Comparison of ENCODE assay signal across 8 cellular contexts in genomic region chr6:68633654-68634502, GRCh38. TPM values are rescaled to one million over a fixed set of nuclear protein-coding genes. Genes with fewer than 3 reads are reported as not detected.
DNase-seq lines count a peak whose midpoint lies in the region; ATAC-seq, FAIRE-seq and TF ChIP-seq lines count a peak whose summit lies in the region.

No MANE protein-coding gene starts in this region.

- no peaks in the 10 kb centered on the region for H3K9me3 ChIP-seq in H1 (ENCODE audit: insufficient read depth in 2 of 2, low read depth in 1 of 2, low read length in 1 of 2)
- H3K9me3 ChIP-seq in ovary, result no peaks in the 10 kb centered on the region

- peaks cover 4% of the 10 kb centered on the region for H3K23me2 ChIP-seq in H1 (ENCODE audit: low read depth, low read length)

- no peak overlapping the region for H3K9ac ChIP-seq in H1 (replicated peaks in 1 of 4; ENCODE audit: extremely low read depth in 1 of 4, low read depth in 3 of 4, low read length in 3 of 4)

- intact Hi-C loops in ovary (cut with DNase I), result no loop called here

- H2BK20ac ChIP-seq in H1 (ENCODE audit: low read length), result no peak overlapping the region

- H3K18ac ChIP-seq in H1 (ENCODE audit: extremely low read depth, low read length), result no peak overlapping the region

- no peak overlapping the region for H4K91ac ChIP-seq in H1 (replicated peaks; ENCODE audit: insufficient read length, low read length)

- no peak for FAIRE-seq in H1 (lab: Jason Lieb, UNC)

- H2BK120ac ChIP-seq in H1 (replicated peaks; ENCODE audit: low read depth, low read length), result no peak overlapping the region

- no peak overlapping the region for H2AK5ac ChIP-seq in H1 (ENCODE audit: low read depth, low read length)

- WGBS in H1 (ENCODE audit: extremely low coverage in 1 of 2, insufficient coverage in 1 of 2, insufficient read length in 1 of 2, insufficient replicate concordance in 2 of 2, low coverage in 1 of 2, low lambda C conversion rate in 2 of 2, missing lambda C conversion rate in 1 of 2), 2 experiments, result 12% methylated on average over 15 of the region's 15 CpGs; no CpG with 5 or more reads in 1 of the 2 experiments
- 8 to 13% (median 10%) methylated on average over 15 of the region's 15 CpGs for WGBS in ovary, 3 donors

- H3K14ac ChIP-seq in H1 (ENCODE audit: insufficient read length), result no peak overlapping the region

- TF ChIP-seq RAD21 in H1 (IDR thresholded peaks at IDR 0.05 in 1 of 2, conservative IDR thresholded peaks at IDR 0.05 in 1 of 2; ENCODE audit: low read depth in 2 of 2, low read length in 2 of 2), result no peak

- no peaks in the 10 kb centered on the region for H3K79me1 ChIP-seq in H1 (ENCODE audit: low read depth, low read length)

- TF ChIP-seq POLR2A in H1 (IDR thresholded peaks at IDR 0.05; ENCODE audit: control extremely low read depth in 1 of 2, low read depth in 2 of 2, low read length in 2 of 2), result no peak
- TF ChIP-seq POLR2A in ovary (IDR thresholded peaks at IDR 0.05), result no peak

- H3K4me3 ChIP-seq in H1 (ENCODE audit: extremely low read depth in 1 of 4, insufficient read depth in 2 of 4, low read depth in 3 of 4, low read length in 4 of 4), result peak overlapping the region; percentile 70 to 97 (median 83)
- peak overlapping the region; percentile 62 for H3K4me3 ChIP-seq in ovary

- TF ChIP-seq CTCF in H1 (IDR thresholded peaks at IDR 0.05; ENCODE audit: control extremely low read depth in 1 of 3, insufficient read depth in 1 of 3, low read depth in 1 of 3, low read length in 3 of 3), result no peak
- no peak for TF ChIP-seq CTCF in ovary (IDR thresholded peaks at IDR 0.05)

- CTCF ChIA-PET in H1 (lab: Charles Lee; ENCODE audit: partially characterized antibody), result interaction anchor here (2.0 to 7.9 kb wide), 3 partner anchors 8 to 145 kb away, joined by 6 to 119 read pairs (median 35); no protein-coding TSS in a partner anchor

- H3K23ac ChIP-seq in H1 (ENCODE audit: insufficient read length), result no peak overlapping the region

- no peak overlapping the region for H2BK12ac ChIP-seq in H1 (ENCODE audit: low read depth, low read length)

- H3K27me3 ChIP-seq in H1 (replicated peaks in 1 of 4; ENCODE audit: control insufficient read depth in 3 of 4, extremely low read depth in 1 of 4, insufficient read depth in 3 of 4, low read length in 3 of 4), result peaks cover 0 to 15% (median 6%) of the 10 kb centered on the region in 4 experiments; a peak in 5 of 7 replicates
- H3K27me3 ChIP-seq in ovary, result no peaks in the 10 kb centered on the region

- H4K20me1 ChIP-seq in H1 (replicated peaks in 1 of 2; ENCODE audit: control insufficient read depth in 1 of 2, insufficient read depth in 2 of 2, low read length in 2 of 2), result no peaks in the 10 kb centered on the region

- no peaks in the 10 kb centered on the region for H3K79me2 ChIP-seq in H1 (ENCODE audit: control insufficient read depth in 1 of 2, insufficient read depth in 2 of 2, low read length in 2 of 2)

- no peak for ATAC-seq in GM18511 (IDR thresholded peaks at IDR 0.05; ENCODE audit: unreplicated experiment)
- no peak for ATAC-seq in HG03135 (IDR thresholded peaks at IDR 0.05; ENCODE audit: unreplicated experiment)

- peaks cover 0 to 3% (median 0%) of the 10 kb centered on the region in 4 experiments; a peak in 2 of 7 replicates for H3K4me1 ChIP-seq in H1 (replicated peaks in 1 of 4; ENCODE audit: control insufficient read depth in 3 of 4, insufficient read depth in 4 of 4, low read length in 3 of 4)
- H3K4me1 ChIP-seq in ovary (ENCODE audit: insufficient read depth), result no peaks in the 10 kb centered on the region

- H3K36me3 ChIP-seq in H1 (ENCODE audit: control insufficient read depth in 2 of 4, insufficient read depth in 4 of 4, low read length in 3 of 4) (no peaks in the 10 kb centered on the region), ovary (no peaks in the 10 kb centered on the region)

- H3K27ac ChIP-seq in H1 (ENCODE audit: low read depth, low read length) (no peak overlapping the region), ovary (peak overlapping the region in 1 of 2 donors; percentile 69)

- no peak overlapping the region for H3K4ac ChIP-seq in H1 (replicated peaks; ENCODE audit: insufficient read length, low read depth, low read length)

- H3K4me2 ChIP-seq in H1 (ENCODE audit: insufficient read depth in 1 of 2, low read depth in 2 of 2, low read length in 2 of 2), result peak overlapping the region; percentile 84 to 95

- POLR2A ChIA-PET in H1 (lab: Charles Lee; ENCODE audit: partially characterized antibody), result interaction anchor here (1.8 kb wide), 1 partner anchor 74 kb away, joined by 4 read pairs; no protein-coding TSS in a partner anchor

- TF ChIP-seq EP300 in H1 (IDR thresholded peaks at IDR 0.05; ENCODE audit: borderline replicate concordance in 1 of 2, low read depth in 2 of 2, low read length in 2 of 2), result no peak
- no peak for TF ChIP-seq EP300 in ovary (IDR thresholded peaks at IDR 0.05)

- H2BK5ac ChIP-seq in H1 (ENCODE audit: low read depth, low read length), result no peak overlapping the region

- peak; percentile 38 for DNase-seq in DMS53 (lab: John Stamatoyannopoulos, UW)
- DNase-seq in NCI-H748 treated with DMSO at 0.1 percent for 48 hours (lab: John Stamatoyannopoulos, UW), result peak; percentile 62
- DNase-seq in H1 (ENCODE audit: low read depth in 1 of 2, low spot score in 2 of 2), result no peak
- DNase-seq in ovary, result no peak
- DNase-seq in CD1c-positive myeloid dendritic cell (ENCODE audit: extremely low spot score), result no peak
- no peak for DNase-seq in MV-4-11 (lab: John Stamatoyannopoulos, UW)

- H4K5ac ChIP-seq in H1 (ENCODE audit: insufficient read length, low read depth, low read length), result no peak overlapping the region

- H4K8ac ChIP-seq in H1 (ENCODE audit: extremely low read depth, insufficient read depth, low read length), result no peak overlapping the region

- H2BK15ac ChIP-seq in H1 (ENCODE audit: low read length), result no peak overlapping the region

- no peak overlapping the region for H3K56ac ChIP-seq in H1 (replicated peaks; ENCODE audit: insufficient read length, low read depth, low read length)

- H2AFZ ChIP-seq in H1 (ENCODE audit: low read length), result peak overlapping the region; percentile 88

TF ChIP-seq in H1, 55 proteins besides CTCF, POLR2A, EP300 and RAD21:
- TF ChIP-seq FOSL1 (IDR thresholded peaks at IDR 0.05; ENCODE audit: insufficient read depth, low read depth, low read length), result no peak
- 0 out of 2 replicates have a peak, but pooled peaks have one; percentile 9 for TF ChIP-seq SUZ12 (IDR thresholded peaks at IDR 0.05; ENCODE audit: low read length)
- TF ChIP-seq EZH2 (IDR thresholded peaks at IDR 0.05; ENCODE audit: low read depth, low read length, severe bottlenecking), result peak; percentile 43
- peak; percentile 61 for TF ChIP-seq ASH2L (IDR thresholded peaks at IDR 0.05; ENCODE audit: low read length)

RNA-seq across cellular contexts. Expression of gene ADGRB3, which starts 1.2 kb away (rescaled TPM):
- total RNA-seq in H1 (2021; fragmentation: NEBNext Ultra II Directional; extraction: Animal tissue kit (Norgen Biotek cat#: 25700)), result 0.94 and 1.2 TPM in 2 replicates
- 0.31 and 0.35 TPM in 2 replicates for polyA plus RNA-seq in H1 (2011; rRNA removed)
- polyA plus RNA-seq in H1 (2011; cell fraction: cytosol; rRNA removed), result 0.40 TPM
- 0.57 TPM for polyA plus RNA-seq in H1 (2011; cell fraction: nucleus; rRNA removed)
- polyA plus RNA-seq in H1 (2012, experiment 1 of 2), result 0.46 to 0.76 TPM (median 0.61 TPM) in 4 replicates
- 0.09 TPM for polyA plus RNA-seq in H1 (2012, experiment 2 of 2)
- polyA plus RNA-seq in H1 (2013, experiment 1 of 2), result 0.71 TPM
- polyA plus RNA-seq in H1 (2013, experiment 2 of 2), result 0.79 TPM
- 2.3 and 7.1 TPM in 2 replicates for polyA minus RNA-seq in H1 (2011; rRNA and poly(A)+ RNA removed)
- 1.5 TPM for polyA minus RNA-seq in H1 (2011; cell fraction: cytosol; rRNA and poly(A)+ RNA removed)
- polyA minus RNA-seq in H1 (2011; cell fraction: nucleus; rRNA and poly(A)+ RNA removed), result 6.2 TPM
- total RNA-seq in ovary, result 1 to 10 TPM in 4 of 7 donors, under 1 TPM in 3; 0.69 to 3.0 (median 1.4) TPM
- 1 to 10 TPM in 1 of 2 donors, under 1 TPM in 1; 0.28 to 2.3 TPM for polyA plus RNA-seq in ovary

Comparison
In these comparisons a context has a peak if more than half of its experiments do, and no peak if none do; other contexts are left out.
1. DNase-seq: peak in DMS53 (single experiment) and NCI-H748 treated with DMSO at 0.1 percent for 48 hours (single experiment); none in H1 (0 of 2), ovary (0 of 5), CD1c-positive myeloid dendritic cell (single experiment) and MV-4-11 (single experiment).